ENCODE assay signal across 19 cellular contexts in the genomic region with DNA sequence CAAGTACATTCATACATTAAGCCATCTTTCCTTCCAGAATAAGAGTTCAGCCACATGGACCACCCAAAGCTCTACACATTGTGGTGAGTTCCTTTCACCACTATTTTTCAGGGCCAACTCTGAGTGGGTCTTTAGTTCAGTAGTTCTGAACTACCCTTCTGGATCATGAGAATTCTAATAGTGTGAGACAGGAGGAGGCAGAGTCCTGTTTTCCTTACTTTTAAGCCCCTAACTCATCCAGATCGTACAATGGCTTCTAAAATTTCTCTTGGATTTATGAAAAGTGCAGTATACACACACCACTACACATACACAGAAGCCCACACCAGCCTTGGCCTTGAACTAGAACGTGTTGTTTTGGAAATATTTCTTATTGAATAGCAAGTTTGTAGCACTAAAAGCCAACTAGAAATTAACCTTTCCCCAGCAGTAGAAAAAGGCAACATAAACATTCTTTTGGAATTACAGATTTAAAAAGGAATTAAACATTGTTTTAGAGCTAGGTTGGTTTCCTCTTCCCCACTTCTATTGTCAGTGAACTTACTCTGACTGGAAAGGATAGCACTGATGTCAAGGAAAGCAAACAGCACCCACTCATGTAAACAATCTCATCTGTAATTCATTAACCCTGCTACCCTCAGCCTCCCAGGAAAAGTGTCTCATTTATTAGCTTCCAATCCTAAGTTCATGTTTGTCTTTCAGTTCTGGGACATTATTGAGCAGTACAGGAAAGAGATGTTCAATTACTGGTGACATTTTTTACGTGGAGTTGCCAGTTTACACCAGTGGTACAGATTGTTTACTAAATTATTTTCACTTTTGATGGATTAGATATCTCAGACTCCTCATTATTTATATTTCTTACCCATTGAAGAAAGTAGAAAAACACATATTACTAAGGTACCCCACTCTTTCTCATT.
DNase-seq lines count a peak whose midpoint lies in the region; ATAC-seq, FAIRE-seq and TF ChIP-seq lines count a peak whose summit lies in the region.
"Had no signal": no experiment of that assay in that cellular context is flagged by ENCODE, and none has a peak within 500 bp of the region (broad histone marks: within the 10 kb centered on the region; RNA-seq: fewer than 3 reads in every experiment).

No MANE protein-coding gene starts in this region.

- FAIRE-seq in kidney (lab: Jason Lieb, UNC), result no peak

- peaks cover 51% of the 10 kb centered on the region for H3K4me1 Mint-ChIP-seq in endodermal cell
- peaks cover 22% of the 10 kb centered on the region for H3K4me1 Mint-ChIP-seq in type B pancreatic cell (ENCODE audit: unreplicated experiment)
- no peaks in the 10 kb centered on the region for H3K4me1 Mint-ChIP-seq in endothelial cell (ENCODE audit: unreplicated experiment)
- H3K4me1 Mint-ChIP-seq: activated naive CD8-positive, alpha-beta T cell treated with anti-CD3 and anti-CD28 coated beads, Interleukin-2, amount 10 ng/mL, durations not matched to agents 7 days and 5 days; naive B cell had no signal

- H3K9me3 ChIP-seq in endodermal cell (ENCODE audit: control insufficient read depth, low read length) (no peaks in the 10 kb centered on the region), liver (ENCODE audit: control insufficient read depth in 4 of 4, low read length in 3 of 4) (no peaks in the 10 kb centered on the region), kidney (ENCODE audit: control insufficient read depth in 1 of 2, low read length in 2 of 2) (no peaks in the 10 kb centered on the region)
- H3K9me3 ChIP-seq: Peyer's patch had no signal

- H3K4me1 ChIP-seq in endodermal cell (ENCODE audit: control insufficient read depth, insufficient read depth, low read length) (peaks cover 16% of the 10 kb centered on the region), liver (ENCODE audit: control insufficient read depth in 4 of 4, insufficient read depth in 4 of 4, low read length in 3 of 4) (peaks cover 7 to 42% (median 29%) of the 10 kb centered on the region in 4 donors), kidney (ENCODE audit: control insufficient read depth in 1 of 2, insufficient read depth in 1 of 2, low read depth in 1 of 2, low read length in 2 of 2) (peaks cover 4 to 15% of the 10 kb centered on the region in 2 donors)
- H3K4me1 ChIP-seq: foreskin keratinocyte had no signal

- H3K4me3 ChIP-seq in endodermal cell (ENCODE audit: low read length), result peak overlapping the region; percentile 56
- H3K4me3 ChIP-seq in liver (ENCODE audit: low read depth in 1 of 3, low read length in 3 of 3), result no peak overlapping the region
- H3K4me3 ChIP-seq in kidney (ENCODE audit: low read length in 2 of 2), result no peak overlapping the region
- H3K4me3 ChIP-seq: Peyer's patch had no signal

- H3K27ac ChIP-seq in endodermal cell (ENCODE audit: low read depth, low read length), result no peak overlapping the region
- peak overlapping the region; percentile 86 to 93 for H3K27ac ChIP-seq in liver (ENCODE audit: low read depth in 1 of 2, low read length in 2 of 2)
- H3K27ac ChIP-seq in kidney (ENCODE audit: low read depth in 2 of 2, low read length in 2 of 2), result no peak overlapping the region
- H3K27ac ChIP-seq: foreskin keratinocyte, KMS-11 had no signal

- DNase-seq in NCI-H748 (lab: John Stamatoyannopoulos, UW; ENCODE audit: unreplicated experiment) (peak; percentile 3), NCI-H748 treated with DMSO at 0.1 percent for 48 hours (lab: John Stamatoyannopoulos, UW) (no peak), endodermal cell (no peak), type B pancreatic cell (ENCODE audit: extremely low spot score, unreplicated experiment) (no peak), kidney (no peak), endothelial cell (ENCODE audit: low spot score) (no peak)
- DNase-seq: activated CD4-positive, alpha-beta T cell treated with anti-CD3 and anti-CD28 coated beads for 1 hour; activated naive CD8-positive, alpha-beta T cell treated with anti-CD3 and anti-CD28 coated beads, Interleukin-2, amount 10 ng/mL, durations not matched to agents 7 days and 5 days; cortex of kidney; foreskin keratinocyte; H7; naive B cell; NCI-H1436; NCI-H524; T-helper 1 cell had no signal

- no peaks in the 10 kb centered on the region for H3K9me3 Mint-ChIP-seq in endodermal cell
- H3K9me3 Mint-ChIP-seq in type B pancreatic cell, result no peaks in the 10 kb centered on the region
- H3K9me3 Mint-ChIP-seq in endothelial cell (ENCODE audit: unreplicated experiment), result no peaks in the 10 kb centered on the region
- H3K9me3 Mint-ChIP-seq: activated naive CD8-positive, alpha-beta T cell treated with anti-CD3 and anti-CD28 coated beads, Interleukin-2, amount 10 ng/mL, durations not matched to agents 7 days and 5 days had no signal

- WGBS in endodermal cell (ENCODE audit: insufficient coverage in 1 of 2, insufficient read length in 1 of 2), 2 experiments, result 80% methylated on average over 3 of the region's 3 CpGs; no CpG with 5 or more reads in 1 of the 2 experiments
- 19% methylated on average over 3 of the region's 3 CpGs for WGBS in liver

- intact Hi-C loops in kidney (cut with DNase I), result no loop called here

- peak; percentile 50 to 68 for TF ChIP-seq RAD21 in liver (IDR thresholded peaks at IDR 0.05)

- H3K36me3 ChIP-seq in endodermal cell (ENCODE audit: control insufficient read depth, insufficient read depth, low read length), result no peaks in the 10 kb centered on the region
- no peaks in the 10 kb centered on the region for H3K36me3 ChIP-seq in liver (ENCODE audit: control insufficient read depth in 4 of 4, insufficient read depth in 3 of 4, low read depth in 1 of 4, low read length in 3 of 4)
- H3K36me3 ChIP-seq in kidney (ENCODE audit: control insufficient read depth in 1 of 2, insufficient read depth in 2 of 2, low read length in 2 of 2), result no peaks in the 10 kb centered on the region
- H3K36me3 ChIP-seq: Peyer's patch had no signal

- H3K27me3 Mint-ChIP-seq in endodermal cell (ENCODE audit: insufficient read depth) (no peaks in the 10 kb centered on the region), type B pancreatic cell (no peaks in the 10 kb centered on the region), endothelial cell (ENCODE audit: unreplicated experiment) (no peaks in the 10 kb centered on the region)
- H3K27me3 Mint-ChIP-seq: activated naive CD8-positive, alpha-beta T cell treated with anti-CD3 and anti-CD28 coated beads, Interleukin-2, amount 10 ng/mL, durations not matched to agents 7 days and 5 days; naive B cell had no signal

- H3K27ac Mint-ChIP-seq in endodermal cell, result peak overlapping the region; percentile 85
- H3K27ac Mint-ChIP-seq in type B pancreatic cell, result peak overlapping the region; percentile 58
- no peak overlapping the region for H3K27ac Mint-ChIP-seq in endothelial cell (ENCODE audit: unreplicated experiment)
- H3K27ac Mint-ChIP-seq: activated naive CD8-positive, alpha-beta T cell treated with anti-CD3 and anti-CD28 coated beads, Interleukin-2, amount 10 ng/mL, durations not matched to agents 7 days and 5 days; naive B cell had no signal

- H3K27me3 ChIP-seq in endodermal cell (ENCODE audit: control insufficient read depth, insufficient read depth, low read length, poor library complexity, severe bottlenecking) (no peaks in the 10 kb centered on the region), liver (ENCODE audit: control insufficient read depth in 4 of 4, insufficient read depth in 4 of 4, low read length in 3 of 4) (no peaks in the 10 kb centered on the region)
- H3K27me3 ChIP-seq: foreskin keratinocyte, Peyer's patch had no signal

- H3K9ac ChIP-seq in endodermal cell (ENCODE audit: extremely low read depth, low read length, poor library complexity, severe bottlenecking) (peak overlapping the region; percentile 55), liver (ENCODE audit: low read depth in 1 of 2, low read length in 2 of 2) (peak overlapping the region in 1 of 2 donors; percentile 91), kidney (ENCODE audit: low read length in 2 of 2) (no peak overlapping the region)
- H3K9ac ChIP-seq: KMS-11 had no signal

- ATAC-seq in HG03097 (IDR thresholded peaks at IDR 0.05; ENCODE audit: low FRiP score, unreplicated experiment), result no peak
- ATAC-seq: foreskin keratinocyte had no signal

- H3K36me3 Mint-ChIP-seq in endodermal cell (ENCODE audit: low read depth) (no peaks in the 10 kb centered on the region), type B pancreatic cell (no peaks in the 10 kb centered on the region), endothelial cell (ENCODE audit: low read depth, unreplicated experiment) (no peaks in the 10 kb centered on the region)
- H3K36me3 Mint-ChIP-seq: activated naive CD8-positive, alpha-beta T cell treated with anti-CD3 and anti-CD28 coated beads, Interleukin-2, amount 10 ng/mL, durations not matched to agents 7 days and 5 days; naive B cell had no signal

- TF ChIP-seq CTCF in endodermal cell (conservative IDR thresholded peaks at IDR 0.05), result no peak
- TF ChIP-seq CTCF in liver (IDR thresholded peaks at IDR 0.05; ENCODE audit: low read depth, low read length, missing input control), result no peak
- TF ChIP-seq CTCF in type B pancreatic cell (conservative IDR thresholded peaks at IDR 0.05), result no peak
- no peak for TF ChIP-seq CTCF in kidney (IDR thresholded peaks at IDR 0.05; ENCODE audit: borderline replicate concordance, extremely low read depth, insufficient read depth)
- TF ChIP-seq CTCF in endothelial cell (IDR thresholded peaks at IDR 0.05; ENCODE audit: unreplicated experiment), result no peak

- H3K4me3 Mint-ChIP-seq in endodermal cell (peak overlapping the region; percentile 22), type B pancreatic cell (peak overlapping the region; percentile 22), endothelial cell (ENCODE audit: unreplicated experiment) (no peak overlapping the region)
- H3K4me3 Mint-ChIP-seq: activated naive CD8-positive, alpha-beta T cell treated with anti-CD3 and anti-CD28 coated beads, Interleukin-2, amount 10 ng/mL, durations not matched to agents 7 days and 5 days; naive B cell had no signal

TF ChIP-seq in liver, 16 proteins besides CTCF, POLR2A, EP300 and RAD21 (continues in another document):
- TF ChIP-seq RXRA (IDR thresholded peaks at IDR 0.05), result peak; percentile 78 to 88
- TF ChIP-seq, protein P1, sequence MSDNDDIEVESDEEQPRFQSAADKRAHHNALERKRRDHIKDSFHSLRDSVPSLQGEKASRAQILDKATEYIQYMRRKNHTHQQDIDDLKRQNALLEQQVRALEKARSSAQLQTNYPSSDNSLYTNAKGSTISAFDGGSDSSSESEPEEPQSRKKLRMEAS (IDR thresholded peaks at IDR 0.05), result peak; percentile 85

Comparison
In these comparisons a context has a peak if more than half of its experiments do, and no peak if none do; other contexts are left out.
1. H3K27ac ChIP-seq: peak in liver (2 of 2); none in endodermal cell (single experiment) and kidney (0 of 2).